In genomic region chr1:225834417-225835329, GRCh38 we compare ENCODE assay signal across 8 cellular contexts. TPM values are rescaled to one million over a fixed set of nuclear protein-coding genes. Genes with fewer than 3 reads are reported as not detected.
A peak's percentile ranks its signal among the peaks of the same experiment; 100 is the strongest.
DNase-seq lines count a peak whose midpoint lies in the region; ATAC-seq and TF ChIP-seq lines count a peak whose summit lies in the region.
"Had no signal": no experiment of that assay in that cellular context is flagged by ENCODE, and none has a peak within 500 bp of the region (broad histone marks: within the 10 kb centered on the region; RNA-seq: fewer than 3 reads in every experiment).

No MANE protein-coding gene starts in this region.

- peaks cover 27 to 91% (median 57%) of the 10 kb centered on the region in 3 donors for H3K36me3 ChIP-seq in esophagus squamous epithelium

- no peak overlapping the region for H3K27ac Mint-ChIP-seq in activated CD4-positive, alpha-beta T cell treated with anti-CD3 and anti-CD28 coated beads, Interleukin-2, amount 10 ng/mL, durations not matched to agents 7 days and 5 days
- H3K27ac Mint-ChIP-seq in activated CD8-positive, alpha-beta T cell treated with anti-CD3 and anti-CD28 coated beads, Interleukin-2, amount 10 ng/mL, durations not matched to agents 7 days and 5 days: no peak overlapping the region

- no peak overlapping the region for H3K4me3 Mint-ChIP-seq in activated CD4-positive, alpha-beta T cell treated with anti-CD3 and anti-CD28 coated beads, Interleukin-2, amount 10 ng/mL, durations not matched to agents 7 days and 5 days
- H3K4me3 Mint-ChIP-seq in activated CD8-positive, alpha-beta T cell treated with anti-CD3 and anti-CD28 coated beads, Interleukin-2, amount 10 ng/mL, durations not matched to agents 7 days and 5 days: no peak overlapping the region

- POLR2A ChIA-PET in activated CD4-positive, alpha-beta T cell treated with anti-CD3 and anti-CD28 coated beads, Interleukin-2, amount 10 ng/mL, durations not matched to agents 7 days and 5 days (lab: Charles Lee): no interaction called here
- POLR2A ChIA-PET in activated CD8-positive, alpha-beta T cell treated with anti-CD3 and anti-CD28 coated beads, Interleukin-2, amount 10 ng/mL, durations not matched to agents 7 days and 5 days (lab: Charles Lee): interaction anchor here (0.9 to 1.1 kb wide), 2 partner anchors 16 to 32 kb away, joined by 3 read pairs; no protein-coding TSS in a partner anchor

- DNase-seq in NCI-H2081 (lab: John Stamatoyannopoulos, UW): peak; percentile 47 to 80
- DNase-seq in esophagus squamous epithelium (lab: John Stamatoyannopoulos, UW): no peak
- DNase-seq in substantia nigra (lab: John Stamatoyannopoulos, UW): peak in 11 of 49 donors; percentile 27 to 60 (median 42)
- no peak for DNase-seq in activated CD4-positive, alpha-beta T cell treated with anti-CD3 and anti-CD28 coated beads, Interleukin-2, amount 10 ng/mL, durations not matched to agents 7 days and 5 days
- no peak for DNase-seq in activated CD8-positive, alpha-beta T cell treated with anti-CD3 and anti-CD28 coated beads, Interleukin-2, amount 10 ng/mL, durations not matched to agents 7 days and 5 days
- no peak for DNase-seq in HUDEP-2 (lab: John Stamatoyannopoulos, UW; ENCODE audit: unreplicated experiment in 76 of 76)
- DNase-seq: effector memory CD4-positive, alpha-beta T cell had no signal

- WGBS in esophagus squamous epithelium, 2 donors: 44 to 50% methylated on average over 6 to 7 of the region's 7 CpGs

- no peak for TF ChIP-seq POLR2A in esophagus squamous epithelium (IDR thresholded peaks at IDR 0.05)

- H3K4me3 ChIP-seq in esophagus squamous epithelium: no peak overlapping the region

- H3K27ac ChIP-seq in esophagus squamous epithelium (peak overlapping the region; percentile 4 to 74 (median 71)), substantia nigra (ENCODE audit: low read depth, low read length, poor library complexity, severe bottlenecking) (peak overlapping the region; percentile 26)

- H3K27me3 ChIP-seq in esophagus squamous epithelium: no peaks in the 10 kb centered on the region

- H3K9me3 ChIP-seq in esophagus squamous epithelium: no peaks in the 10 kb centered on the region

- peaks cover 0 to 22% (median 14%) of the 10 kb centered on the region in 3 donors for H3K4me1 ChIP-seq in esophagus squamous epithelium

- no peak for ATAC-seq in activated CD8-positive, alpha-beta T cell treated with anti-CD3 and anti-CD28 coated beads, Interleukin-2, amount 10 ng/mL, durations not matched to agents 7 days and 5 days

- TF ChIP-seq CTCF in esophagus squamous epithelium (IDR thresholded peaks at IDR 0.05): no peak

- no peaks in the 10 kb centered on the region for H3K9me3 Mint-ChIP-seq in activated CD4-positive, alpha-beta T cell treated with anti-CD3 and anti-CD28 coated beads, Interleukin-2, amount 10 ng/mL, durations not matched to agents 7 days and 5 days
- H3K9me3 Mint-ChIP-seq in activated CD8-positive, alpha-beta T cell treated with anti-CD3 and anti-CD28 coated beads, Interleukin-2, amount 10 ng/mL, durations not matched to agents 7 days and 5 days (ENCODE audit: insufficient read depth): no peaks in the 10 kb centered on the region

- CTCF ChIA-PET in activated CD4-positive, alpha-beta T cell treated with anti-CD3 and anti-CD28 coated beads, Interleukin-2, amount 10 ng/mL, durations not matched to agents 7 days and 5 days (lab: Charles Lee): interaction anchor here (0.6 to 1.2 kb wide), 4 partner anchors 13 to 99 kb away, joined by 3 to 4 read pairs (median 3); no protein-coding TSS in a partner anchor
- CTCF ChIA-PET in activated CD8-positive, alpha-beta T cell treated with anti-CD3 and anti-CD28 coated beads, Interleukin-2, amount 10 ng/mL, durations not matched to agents 7 days and 5 days (lab: Charles Lee): interaction anchor here (1.1 to 1.2 kb wide), 2 partner anchors 14 to 37 kb away, joined by 3 to 5 read pairs; no protein-coding TSS in a partner anchor

- no peaks in the 10 kb centered on the region for H3K4me1 Mint-ChIP-seq in activated CD4-positive, alpha-beta T cell treated with anti-CD3 and anti-CD28 coated beads, Interleukin-2, amount 10 ng/mL, durations not matched to agents 7 days and 5 days
- no peaks in the 10 kb centered on the region for H3K4me1 Mint-ChIP-seq in activated CD8-positive, alpha-beta T cell treated with anti-CD3 and anti-CD28 coated beads, Interleukin-2, amount 10 ng/mL, durations not matched to agents 7 days and 5 days (ENCODE audit: low read depth)

- no peaks in the 10 kb centered on the region for H3K27me3 Mint-ChIP-seq in activated CD4-positive, alpha-beta T cell treated with anti-CD3 and anti-CD28 coated beads, Interleukin-2, amount 10 ng/mL, durations not matched to agents 7 days and 5 days
- H3K27me3 Mint-ChIP-seq in activated CD8-positive, alpha-beta T cell treated with anti-CD3 and anti-CD28 coated beads, Interleukin-2, amount 10 ng/mL, durations not matched to agents 7 days and 5 days (ENCODE audit: low read depth): no peaks in the 10 kb centered on the region

- intact Hi-C loops in esophagus squamous epithelium (cut with DNase I): no loop called here

- no peaks in the 10 kb centered on the region for H3K36me3 Mint-ChIP-seq in activated CD4-positive, alpha-beta T cell treated with anti-CD3 and anti-CD28 coated beads, Interleukin-2, amount 10 ng/mL, durations not matched to agents 7 days and 5 days (ENCODE audit: low read depth)
- no peaks in the 10 kb centered on the region for H3K36me3 Mint-ChIP-seq in activated CD8-positive, alpha-beta T cell treated with anti-CD3 and anti-CD28 coated beads, Interleukin-2, amount 10 ng/mL, durations not matched to agents 7 days and 5 days (ENCODE audit: low read depth)

RNA-seq across cellular contexts. Expression of gene EPHX1, which starts 24.7 kb away (rescaled TPM):
- total RNA-seq in esophagus squamous epithelium: 100 to 1,000 TPM in 3 of 4 donors, 10 to 100 TPM in 1; 78.7 to 237 (median 151) TPM
- 1 to 10 TPM; 1.8 to 2.4 TPM for total RNA-seq in activated CD4-positive, alpha-beta T cell treated with anti-CD3 and anti-CD28 coated beads, Interleukin-2, amount 10 ng/mL, durations not matched to agents 7 days and 5 days
- 1 to 10 TPM; 1.5 to 2.0 TPM for total RNA-seq in activated CD8-positive, alpha-beta T cell treated with anti-CD3 and anti-CD28 coated beads, Interleukin-2, amount 10 ng/mL, durations not matched to agents 7 days and 5 days

RNA-seq across cellular contexts. Expression of gene TMEM63A, which starts 47.5 kb away (rescaled TPM):
- total RNA-seq in esophagus squamous epithelium: 10 to 100 TPM in 3 of 4 donors, 1 to 10 TPM in 1; 9.8 to 27.1 (median 18.3) TPM
- 100 to 1,000 TPM; 197 to 211 TPM for total RNA-seq in activated CD4-positive, alpha-beta T cell treated with anti-CD3 and anti-CD28 coated beads, Interleukin-2, amount 10 ng/mL, durations not matched to agents 7 days and 5 days
- total RNA-seq in activated CD8-positive, alpha-beta T cell treated with anti-CD3 and anti-CD28 coated beads, Interleukin-2, amount 10 ng/mL, durations not matched to agents 7 days and 5 days: 10 to 100 TPM; 83.5 to 85.8 TPM

RNA-seq across cellular contexts. Expression of gene LEFTY1, which starts 54.3 kb away (rescaled TPM):
- not detected for total RNA-seq in esophagus squamous epithelium
- total RNA-seq in activated CD4-positive, alpha-beta T cell treated with anti-CD3 and anti-CD28 coated beads, Interleukin-2, amount 10 ng/mL, durations not matched to agents 7 days and 5 days: not detected
- total RNA-seq in activated CD8-positive, alpha-beta T cell treated with anti-CD3 and anti-CD28 coated beads, Interleukin-2, amount 10 ng/mL, durations not matched to agents 7 days and 5 days: not detected
- total RNA-seq: T-helper 2 cell treated with Interferon-gamma antibody and Interleukin-4, amounts not matched to agents 100 ng/mL and 5 ng/mL, for 36 hours had no signal

RNA-seq across cellular contexts. Expression of gene SRP9, which starts 57.0 kb away (rescaled TPM):
- 100 to 1,000 TPM; 115 to 229 (median 175) TPM for total RNA-seq in esophagus squamous epithelium
- 100 to 1,000 TPM; 219 to 249 TPM for total RNA-seq in activated CD4-positive, alpha-beta T cell treated with anti-CD3 and anti-CD28 coated beads, Interleukin-2, amount 10 ng/mL, durations not matched to agents 7 days and 5 days
- total RNA-seq in activated CD8-positive, alpha-beta T cell treated with anti-CD3 and anti-CD28 coated beads, Interleukin-2, amount 10 ng/mL, durations not matched to agents 7 days and 5 days: 100 to 1,000 TPM; 240 to 247 TPM

Comparison
In these comparisons a context has a peak if more than half of its experiments do, and no peak if none do; other contexts are left out.
1. DNase-seq: peak in NCI-H2081 (2 of 2); none in esophagus squamous epithelium (single experiment), activated CD4-positive, alpha-beta T cell treated with anti-CD3 and anti-CD28 coated beads, Interleukin-2, amount 10 ng/mL, durations not matched to agents 7 days and 5 days (single experiment), activated CD8-positive, alpha-beta T cell treated with anti-CD3 and anti-CD28 coated beads, Interleukin-2, amount 10 ng/mL, durations not matched to agents 7 days and 5 days (single experiment) and HUDEP-2 (0 of 76).
2. RNA of gene EPHX1, which starts 24.7 kb away (total RNA-seq): 78.7 to 237 TPM in esophagus squamous epithelium; 1.8 to 2.4 TPM in activated CD4-positive, alpha-beta T cell treated with anti-CD3 and anti-CD28 coated beads, Interleukin-2, amount 10 ng/mL, durations not matched to agents 7 days and 5 days and 1.5 to 2.0 TPM in activated CD8-positive, alpha-beta T cell treated with anti-CD3 and anti-CD28 coated beads, Interleukin-2, amount 10 ng/mL, durations not matched to agents 7 days and 5 days; every median in the first group is over 10 times any median in the second.